In the genomic region with DNA sequence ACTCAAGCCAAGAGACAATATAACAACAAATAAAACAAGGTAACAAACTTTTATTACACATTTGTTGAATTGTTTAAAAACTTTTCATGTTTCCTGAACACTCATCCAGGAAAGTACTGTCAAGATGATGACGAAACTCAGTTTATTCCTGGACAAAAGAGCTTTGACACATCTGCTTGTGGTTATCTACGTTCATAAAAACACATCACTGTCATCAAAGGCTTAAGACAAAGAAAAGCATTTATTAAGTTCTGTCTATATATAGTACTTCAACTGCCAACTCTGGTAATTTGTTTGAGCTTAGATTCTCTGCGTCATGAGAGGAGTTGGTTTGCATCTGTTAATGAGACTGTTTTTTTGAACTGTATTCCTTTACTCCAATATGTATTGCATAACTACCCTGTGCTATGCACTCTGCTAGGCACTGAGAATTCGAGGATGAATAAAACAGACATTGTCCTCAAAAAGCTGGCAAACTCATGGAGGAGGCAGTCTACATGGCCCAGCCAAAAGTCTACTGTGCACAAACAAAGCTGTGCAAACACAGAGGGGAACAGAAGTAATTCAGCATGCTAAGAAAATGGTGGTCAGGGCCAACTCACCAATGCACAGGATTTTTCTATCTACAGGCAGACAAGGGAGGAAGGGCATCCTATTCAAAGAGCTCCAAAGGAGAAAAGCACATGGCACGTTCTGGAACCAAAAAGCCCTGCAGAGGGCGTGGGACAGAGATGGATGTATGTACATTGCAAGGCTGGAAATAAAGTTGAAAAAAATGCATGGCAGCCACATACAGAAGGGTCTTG, we compare ENCODE assay signal across 1 cellular context.
TF ChIP-seq lines count a peak whose summit lies in the region.

No MANE protein-coding gene starts in this region.

TF ChIP-seq in HEK293, 187 proteins besides CTCF, POLR2A, EP300 and RAD21 (continued from another document):
- TF ChIP-seq, protein P1, sequence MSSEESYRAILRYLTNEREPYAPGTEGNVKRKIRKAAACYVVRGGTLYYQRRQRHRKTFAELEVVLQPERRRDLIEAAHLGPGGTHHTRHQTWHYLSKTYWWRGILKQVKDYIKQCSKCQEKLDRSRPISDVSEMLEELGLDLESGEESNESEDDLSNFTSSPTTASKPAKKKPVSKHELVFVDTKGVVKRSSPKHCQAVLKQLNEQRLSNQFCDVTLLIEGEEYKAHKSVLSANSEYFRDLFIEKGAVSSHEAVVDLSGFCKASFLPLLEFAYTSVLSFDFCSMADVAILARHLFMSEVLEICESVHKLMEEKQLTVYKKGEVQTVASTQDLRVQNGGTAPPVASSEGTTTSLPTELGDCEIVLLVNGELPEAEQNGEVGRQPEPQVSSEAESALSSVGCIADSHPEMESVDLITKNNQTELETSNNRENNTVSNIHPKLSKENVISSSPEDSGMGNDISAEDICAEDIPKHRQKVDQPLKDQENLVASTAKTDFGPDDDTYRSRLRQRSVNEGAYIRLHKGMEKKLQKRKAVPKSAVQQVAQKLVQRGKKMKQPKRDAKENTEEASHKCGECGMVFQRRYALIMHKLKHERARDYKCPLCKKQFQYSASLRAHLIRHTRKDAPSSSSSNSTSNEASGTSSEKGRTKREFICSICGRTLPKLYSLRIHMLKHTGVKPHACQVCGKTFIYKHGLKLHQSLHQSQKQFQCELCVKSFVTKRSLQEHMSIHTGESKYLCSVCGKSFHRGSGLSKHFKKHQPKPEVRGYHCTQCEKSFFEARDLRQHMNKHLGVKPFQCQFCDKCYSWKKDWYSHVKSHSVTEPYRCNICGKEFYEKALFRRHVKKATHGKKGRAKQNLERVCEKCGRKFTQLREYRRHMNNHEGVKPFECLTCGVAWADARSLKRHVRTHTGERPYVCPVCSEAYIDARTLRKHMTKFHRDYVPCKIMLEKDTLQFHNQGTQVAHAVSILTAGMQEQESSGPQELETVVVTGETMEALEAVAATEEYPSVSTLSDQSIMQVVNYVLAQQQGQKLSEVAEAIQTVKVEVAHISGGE (tag by site-specific recombination; conservative IDR thresholded peaks at IDR 0.05; ENCODE audit: low read depth), result no peak
- TF ChIP-seq ZNF114 (tag by site-specific recombination; IDR thresholded peaks at IDR 0.05) (no peak), ZNF530 (tag by site-specific recombination; IDR thresholded peaks at IDR 0.05; ENCODE audit: low read depth) (no peak), ZNF777 (tag by site-specific recombination; IDR thresholded peaks at IDR 0.05; ENCODE audit: borderline replicate concordance) (no peak), ZNF350 (tag by site-specific recombination; IDR thresholded peaks at IDR 0.05) (no peak), ZSCAN5A (tag by site-specific recombination; IDR thresholded peaks at IDR 0.05) (no peak), ZNF394 (tag by site-specific recombination; IDR thresholded peaks at IDR 0.05; ENCODE audit: borderline replicate concordance) (no peak), KLF8 (tag by site-specific recombination; IDR thresholded peaks at IDR 0.05) (peak; percentile 59), ZNF792 (tag by site-specific recombination; IDR thresholded peaks at IDR 0.05) (no peak), ZNF600 (tag by site-specific recombination; IDR thresholded peaks at IDR 0.05) (0 out of 2 replicates have a peak, but pooled peaks have one; percentile 13), ZNF366 (tag by site-specific recombination; conservative IDR thresholded peaks at IDR 0.05) (peak; percentile 55), ZNF140 (tag by site-specific recombination; IDR thresholded peaks at IDR 0.05) (no peak), ZNF624 (tag by site-specific recombination; IDR thresholded peaks at IDR 0.05) (no peak), ZNF654 (tag by site-specific recombination; IDR thresholded peaks at IDR 0.05; ENCODE audit: low read depth) (no peak), ZNF19 (tag by site-specific recombination; IDR thresholded peaks at IDR 0.05; ENCODE audit: low read depth) (no peak), ZNF23 (tag by site-specific recombination; IDR thresholded peaks at IDR 0.05; ENCODE audit: borderline replicate concordance) (no peak), YY1 (tag by site-specific recombination; IDR thresholded peaks at IDR 0.05) (no peak), HIC1 (tag by site-specific recombination; IDR thresholded peaks at IDR 0.05) (peak; percentile 69), ZNF561 (tag by site-specific recombination; IDR thresholded peaks at IDR 0.05; ENCODE audit: borderline replicate concordance) (no peak), ZNF658 (tag by site-specific recombination; IDR thresholded peaks at IDR 0.05) (no peak), ZNF112 (tag by site-specific recombination; IDR thresholded peaks at IDR 0.05) (no peak), KLF10 (tag by site-specific recombination; IDR thresholded peaks at IDR 0.05) (no peak), ZNF274 (IDR thresholded peaks at IDR 0.05; ENCODE audit: low read length) (no peak), ZNF274 (tag by site-specific recombination; IDR thresholded peaks at IDR 0.05; ENCODE audit: borderline replicate concordance) (no peak), ZNF416 (tag by site-specific recombination; IDR thresholded peaks at IDR 0.05) (no peak), GLI2 (tag by site-specific recombination; IDR thresholded peaks at IDR 0.05; ENCODE audit: borderline replicate concordance, low read depth) (0 out of 2 replicates have a peak, but pooled peaks have one; percentile 20), ZNF341 (tag by site-specific recombination; IDR thresholded peaks at IDR 0.05; ENCODE audit: low read depth) (no peak), ZNF146 (tag by site-specific recombination; IDR thresholded peaks at IDR 0.05) (no peak), ZNF548 (tag by site-specific recombination; IDR thresholded peaks at IDR 0.05) (no peak), ZNF133 (tag by site-specific recombination; IDR thresholded peaks at IDR 0.05) (no peak), ZNF623 (tag by site-specific recombination; IDR thresholded peaks at IDR 0.05) (no peak), SCRT1 (tag by site-specific recombination; IDR thresholded peaks at IDR 0.05; ENCODE audit: borderline replicate concordance) (0 out of 2 replicates have a peak, but pooled peaks have one; percentile 8), KLF1 (tag by site-specific recombination; IDR thresholded peaks at IDR 0.05) (no peak), OSR2 (tag by site-specific recombination; IDR thresholded peaks at IDR 0.05) (no peak; the same call in 1 of the 2 replicates), ZNF426 (tag by site-specific recombination; IDR thresholded peaks at IDR 0.05) (no peak), ZNF529 (tag by site-specific recombination; IDR thresholded peaks at IDR 0.05; ENCODE audit: insufficient replicate concordance) (no peak), SP3 (tag by site-specific recombination; IDR thresholded peaks at IDR 0.05) (0 out of 2 replicates have a peak, but pooled peaks have one; percentile 11), BCL11A (tag by site-specific recombination; IDR thresholded peaks at IDR 0.05; ENCODE audit: low read depth) (0 out of 2 replicates have a peak, but pooled peaks have one; percentile 22), ZXDB (tag by site-specific recombination; IDR thresholded peaks at IDR 0.05) (peak; percentile 52; the same call in 1 of the 2 replicates), ZEB2 (tag by site-specific recombination; IDR thresholded peaks at IDR 0.05) (peak; percentile 69; the same call in 1 of the 2 replicates), ZNF239 (tag by site-specific recombination; IDR thresholded peaks at IDR 0.05) (no peak), ZNF488 (tag by site-specific recombination; IDR thresholded peaks at IDR 0.05) (no peak), ZNF24 (tag by site-specific recombination; IDR thresholded peaks at IDR 0.05) (no peak), SETDB1 (IDR thresholded peaks at IDR 0.05; ENCODE audit: insufficient read length, low read length) (no peak)
- TF ChIP-seq, protein P2, sequence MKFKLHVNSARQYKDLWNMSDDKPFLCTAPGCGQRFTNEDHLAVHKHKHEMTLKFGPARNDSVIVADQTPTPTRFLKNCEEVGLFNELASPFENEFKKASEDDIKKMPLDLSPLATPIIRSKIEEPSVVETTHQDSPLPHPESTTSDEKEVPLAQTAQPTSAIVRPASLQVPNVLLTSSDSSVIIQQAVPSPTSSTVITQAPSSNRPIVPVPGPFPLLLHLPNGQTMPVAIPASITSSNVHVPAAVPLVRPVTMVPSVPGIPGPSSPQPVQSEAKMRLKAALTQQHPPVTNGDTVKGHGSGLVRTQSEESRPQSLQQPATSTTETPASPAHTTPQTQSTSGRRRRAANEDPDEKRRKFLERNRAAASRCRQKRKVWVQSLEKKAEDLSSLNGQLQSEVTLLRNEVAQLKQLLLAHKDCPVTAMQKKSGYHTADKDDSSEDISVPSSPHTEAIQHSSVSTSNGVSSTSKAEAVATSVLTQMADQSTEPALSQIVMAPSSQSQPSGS (tag by site-specific recombination; IDR thresholded peaks at IDR 0.05; ENCODE audit: low read depth), result 0 out of 2 replicates have a peak, but pooled peaks have one; percentile 8
- TF ChIP-seq, protein P3, sequence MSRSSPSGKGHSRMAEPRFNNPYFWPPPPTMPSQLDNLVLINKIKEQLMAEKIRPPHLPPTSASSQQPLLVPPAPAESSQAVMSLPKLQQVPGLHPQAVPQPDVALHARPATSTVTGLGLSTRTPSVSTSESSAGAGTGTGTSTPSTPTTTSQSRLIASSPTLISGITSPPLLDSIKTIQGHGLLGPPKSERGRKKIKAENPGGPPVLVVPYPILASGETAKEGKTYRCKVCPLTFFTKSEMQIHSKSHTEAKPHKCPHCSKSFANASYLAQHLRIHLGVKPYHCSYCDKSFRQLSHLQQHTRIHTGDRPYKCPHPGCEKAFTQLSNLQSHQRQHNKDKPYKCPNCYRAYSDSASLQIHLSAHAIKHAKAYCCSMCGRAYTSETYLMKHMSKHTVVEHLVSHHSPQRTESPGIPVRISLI (tag by site-specific recombination; IDR thresholded peaks at IDR 0.05), result no peak
- TF ChIP-seq, protein P4, sequence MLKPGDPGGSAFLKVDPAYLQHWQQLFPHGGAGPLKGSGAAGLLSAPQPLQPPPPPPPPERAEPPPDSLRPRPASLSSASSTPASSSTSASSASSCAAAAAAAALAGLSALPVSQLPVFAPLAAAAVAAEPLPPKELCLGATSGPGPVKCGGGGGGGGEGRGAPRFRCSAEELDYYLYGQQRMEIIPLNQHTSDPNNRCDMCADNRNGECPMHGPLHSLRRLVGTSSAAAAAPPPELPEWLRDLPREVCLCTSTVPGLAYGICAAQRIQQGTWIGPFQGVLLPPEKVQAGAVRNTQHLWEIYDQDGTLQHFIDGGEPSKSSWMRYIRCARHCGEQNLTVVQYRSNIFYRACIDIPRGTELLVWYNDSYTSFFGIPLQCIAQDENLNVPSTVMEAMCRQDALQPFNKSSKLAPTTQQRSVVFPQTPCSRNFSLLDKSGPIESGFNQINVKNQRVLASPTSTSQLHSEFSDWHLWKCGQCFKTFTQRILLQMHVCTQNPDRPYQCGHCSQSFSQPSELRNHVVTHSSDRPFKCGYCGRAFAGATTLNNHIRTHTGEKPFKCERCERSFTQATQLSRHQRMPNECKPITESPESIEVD (tag by site-specific recombination; IDR thresholded peaks at IDR 0.05), result peak; percentile 88
